In genomic region chr5:141646026-141646425, GRCh38 we compare ENCODE assay signal across 16 cellular contexts.
"Had no signal": no experiment of that assay in that cellular context is flagged by ENCODE, and none has a peak within 500 bp of the region (broad histone marks: within the 10 kb centered on the region; RNA-seq: fewer than 3 reads in every experiment).

No MANE protein-coding gene starts in this region.

- H3K9me3 Mint-ChIP-seq: activated B cell treated with CpG ODN at 0.5 μM for 24 hours; activated CD8-positive, alpha-beta T cell treated with anti-CD3 and anti-CD28 coated beads for 36 hours; activated naive CD4-positive, alpha-beta T cell treated with anti-CD3 and anti-CD28 coated beads, Interleukin-2, amount 50 U/mL, for 24 hours; effector memory CD8-positive, alpha-beta T cell; nephron progenitor cell; T-cell had no signal

- ATAC-seq: activated CD8-positive, alpha-beta T cell treated with anti-CD3 and anti-CD28 coated beads for 36 hours; effector memory CD8-positive, alpha-beta T cell; T-cell had no signal

- H3K4me3 Mint-ChIP-seq: activated B cell treated with CpG ODN at 0.5 μM for 24 hours; activated CD8-positive, alpha-beta T cell treated with anti-CD3 and anti-CD28 coated beads for 36 hours; activated naive CD4-positive, alpha-beta T cell treated with anti-CD3 and anti-CD28 coated beads, Interleukin-2, amount 50 U/mL, for 24 hours; effector memory CD8-positive, alpha-beta T cell; nephron progenitor cell; T-cell had no signal

- H3K36me3 ChIP-seq: cardiac muscle cell, left ventricle myocardium inferior had no signal

- H3K4me3 ChIP-seq: cardiac muscle cell, left ventricle myocardium inferior, tibial nerve had no signal

- H3K27ac ChIP-seq: cardiac muscle cell, left ventricle myocardium inferior, tibial nerve had no signal

- H3K9me3 ChIP-seq: left ventricle myocardium inferior, tibial nerve had no signal

- H3K27ac Mint-ChIP-seq: activated B cell treated with CpG ODN at 0.5 μM for 24 hours, nephron progenitor cell had no signal

- H3K27me3 ChIP-seq: cardiac muscle cell, tibial nerve had no signal

- DNase-seq: activated B cell treated with CpG ODN at 0.5 μM for 24 hours; activated CD4-positive, alpha-beta T cell treated with anti-CD3 and anti-CD28 coated beads for 48 hours; activated CD8-positive, alpha-beta T cell treated with anti-CD3 and anti-CD28 coated beads for 36 hours; activated gamma-delta T cell; activated T-cell treated with anti-CD3 and anti-CD28 coated beads, Interleukin-2, amount 50 U/mL, for 48 hours; effector memory CD8-positive, alpha-beta T cell; foreskin melanocyte; left ventricle myocardium inferior; nephron progenitor cell; occipital lobe; stimulated activated naive CD4-positive, alpha-beta T cell treated with Interleukin-2 at 50 U/mL for 16 hours; T-cell; T-helper 9 cell had no signal

- H3K27me3 Mint-ChIP-seq: activated B cell treated with CpG ODN at 0.5 μM for 24 hours; activated CD8-positive, alpha-beta T cell treated with anti-CD3 and anti-CD28 coated beads for 36 hours; activated naive CD4-positive, alpha-beta T cell treated with anti-CD3 and anti-CD28 coated beads, Interleukin-2, amount 50 U/mL, for 24 hours; effector memory CD8-positive, alpha-beta T cell; T-cell had no signal
